In the genomic region with DNA sequence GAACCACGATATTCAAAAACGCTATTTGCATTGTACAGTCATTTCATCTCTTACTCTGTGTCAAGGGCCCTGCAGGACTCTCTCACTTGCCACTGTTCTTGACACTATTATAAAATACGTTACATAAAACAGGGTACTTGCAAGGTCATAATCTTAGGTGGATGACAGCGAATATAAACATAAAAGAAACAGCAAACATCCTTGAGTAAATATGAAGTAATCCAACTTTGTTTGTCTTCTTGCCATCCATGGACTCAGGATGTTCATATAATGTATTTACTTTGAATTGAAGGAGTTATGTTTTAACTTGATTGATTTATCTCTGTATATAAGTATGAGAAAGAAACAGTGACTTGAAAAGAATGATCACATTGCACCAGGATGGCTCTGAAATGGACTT, we compare ENCODE assay signal across 6 cellular contexts.
DNase-seq lines count a peak whose midpoint lies in the region; ATAC-seq, FAIRE-seq and TF ChIP-seq lines count a peak whose summit lies in the region.
"Not testable (repeated sequence)": the region's sequence is repeated elsewhere in the genome, so short reads cannot be mapped to it uniquely, and the experiment has no call there.

No MANE protein-coding gene starts in this region.

- H3K27ac ChIP-seq in VCaP: peak overlapping the region; percentile 73
- H3K27ac ChIP-seq in small intestine (ENCODE audit: low read depth in 1 of 2, low read length in 1 of 2): not testable (repeated sequence)

- peak; percentile 19 for FAIRE-seq in A204.1 (lab: Jason Lieb, UNC)
- peak; percentile 11 for FAIRE-seq in D721Med (lab: Jason Lieb, UNC)
- peak; percentile 82 for FAIRE-seq in small intestine (lab: Jason Lieb, UNC)

- H3K9me3 ChIP-seq in small intestine (ENCODE audit: control insufficient read depth, low read depth): not testable (repeated sequence)

- H3K27me3 ChIP-seq in small intestine (ENCODE audit: control insufficient read depth in 2 of 2, insufficient read depth in 2 of 2, low read length in 2 of 2): not testable (repeated sequence)

- H3K4me1 ChIP-seq in small intestine (ENCODE audit: control insufficient read depth in 2 of 2, insufficient read depth in 1 of 2, low read depth in 1 of 2, low read length in 1 of 2): not testable (repeated sequence)

- not testable (repeated sequence) for TF ChIP-seq CTCF in D721Med (IDR thresholded peaks at IDR 0.05; ENCODE audit: insufficient read depth, missing control alignments); LNCaP clone FGC (IDR thresholded peaks at IDR 0.05; ENCODE audit: control insufficient read depth, extremely low read depth, insufficient read depth); VCaP (conservative IDR thresholded peaks at IDR 0.05)

- not testable (repeated sequence) for H3K4me3 ChIP-seq in LNCaP clone FGC (ENCODE audit: low read depth, low read length); small intestine (ENCODE audit: low read depth in 1 of 2, low read length in 2 of 2)

- intact Hi-C loops in left colon (cut with DNase I, micrococcal nuclease): not testable (repeated sequence)

- H3K36me3 ChIP-seq in small intestine (ENCODE audit: control insufficient read depth in 2 of 2, insufficient read depth in 2 of 2, low read length in 2 of 2): not testable (repeated sequence)

- ATAC-seq in left colon: peak; percentile 80

- DNase-seq in D721Med (ENCODE audit: insufficient read length, low spot score); left colon; small intestine: not testable (repeated sequence)
- DNase-seq in LNCaP clone FGC (ENCODE audit: low read depth): peak; percentile 95

- WGBS in small intestine, 3 donors: 58 to 70% (median 59%) methylated on average over 4 of the region's 4 CpGs
